Comparison of ENCODE assay signal across 8 cellular contexts in genomic region chr22:33302049-33302545, GRCh38.
DNase-seq lines count a peak whose midpoint lies in the region; ATAC-seq, FAIRE-seq and TF ChIP-seq lines count a peak whose summit lies in the region.

No MANE protein-coding gene starts in this region.

- H3K9ac ChIP-seq in endothelial cell of umbilical vein (replicated peaks; ENCODE audit: extremely low read depth, insufficient read depth, low read length) (no peak overlapping the region), mesendoderm (ENCODE audit: low read length) (no peak overlapping the region)

- no peaks in the 10 kb centered on the region for H4K20me1 ChIP-seq in endothelial cell of umbilical vein (replicated peaks; ENCODE audit: control insufficient read depth, extremely low read depth, insufficient read depth, low read length)

- no peak overlapping the region for H3K18ac ChIP-seq in mesendoderm (ENCODE audit: low read length)

- H2AFZ ChIP-seq in endothelial cell of umbilical vein (ENCODE audit: low read depth, low read length): no peak overlapping the region

- peak; percentile 38 for FAIRE-seq in endothelial cell of umbilical vein (lab: Jason Lieb, UNC)

- no peak for ATAC-seq in GM18517 (IDR thresholded peaks at IDR 0.05; ENCODE audit: unreplicated experiment)

- H2AK5ac ChIP-seq in mesendoderm (ENCODE audit: low read length): no peak overlapping the region

- no peak overlapping the region for H2BK15ac ChIP-seq in mesendoderm (replicated peaks; ENCODE audit: low read depth)

- TF ChIP-seq POLR2A in endothelial cell of umbilical vein (IDR thresholded peaks at IDR 0.05; ENCODE audit: low read depth, low read length): no peak

- intact Hi-C loops in endothelial cell of umbilical vein (cut with micrococcal nuclease): loop anchor here (1.0 to 5.0 kb wide), 3 partner anchors 277 to 1848 kb away; no protein-coding TSS in a partner anchor

- POLR2A ChIA-PET in endothelial cell of umbilical vein (lab: Charles Lee): no interaction called here

- no peaks in the 10 kb centered on the region for H3K79me2 ChIP-seq in endothelial cell of umbilical vein (ENCODE audit: control insufficient read depth, insufficient read depth, low read length)
- H3K79me2 ChIP-seq in mesendoderm (ENCODE audit: control insufficient read depth, insufficient read depth, low read length): no peaks in the 10 kb centered on the region

- H3K27ac ChIP-seq in endothelial cell of umbilical vein (ENCODE audit: insufficient read depth, low read depth, low read length) (no peak overlapping the region), mesendoderm (ENCODE audit: low read depth, low read length) (no peak overlapping the region)

- DNase-seq in DMS153 treated with DMSO at 0.1 percent for 48 hours (lab: John Stamatoyannopoulos, UW; ENCODE audit: unreplicated experiment) (peak; percentile 81), HAP-1 (ENCODE audit: low spot score in 2 of 2) (peak; percentile 43 to 91), NCI-H345 treated with DMSO at 0.1 percent for 48 hours (lab: John Stamatoyannopoulos, UW; ENCODE audit: unreplicated experiment) (peak; percentile 42), endothelial cell of umbilical vein (ENCODE audit: low read depth, low spot score) (peak; percentile 5), mesendoderm (peak; percentile 82)
- DNase-seq in activated CD4-positive, alpha-beta T cell treated with anti-CD3 and anti-CD28 coated beads, Interleukin-2, amount 50 U/mL, for 4 hours: peak; percentile 17 to 27
- peak; percentile 30 to 31 for DNase-seq in stimulated activated CD8-positive, alpha-beta memory T cell treated with anti-CD3 and anti-CD28 coated beads, Interleukin-15, amount 100 ng/mL, for 48 hours (ENCODE audit: low read depth in 2 of 2)

- H3K4me1 ChIP-seq in HAP-1: no peaks in the 10 kb centered on the region
- no peaks in the 10 kb centered on the region for H3K4me1 ChIP-seq in endothelial cell of umbilical vein (ENCODE audit: control insufficient read depth, extremely low read depth, insufficient read depth, low read length)
- H3K4me1 ChIP-seq in mesendoderm (ENCODE audit: control insufficient read depth, low read depth, low read length): no peaks in the 10 kb centered on the region

- dilution Hi-C loops in endothelial cell of umbilical vein (cut with MboI; ENCODE audit: extremely low pct_ligation_motif_present, low sequenced_read_pairs): no loop called here

- no peak overlapping the region for H3K4me3 ChIP-seq in HAP-1
- H3K4me3 ChIP-seq in endothelial cell of umbilical vein (replicated peaks in 1 of 3; ENCODE audit: insufficient read depth in 1 of 3, low read depth in 1 of 3, low read length in 3 of 3): no peak overlapping the region
- H3K4me3 ChIP-seq in mesendoderm (ENCODE audit: low read length): no peak overlapping the region

- H4K5ac ChIP-seq in mesendoderm (ENCODE audit: low read length): no peak overlapping the region

- in situ Hi-C loops in HAP-1 (cut with MboI; ENCODE audit: low sequenced_read_pairs): loop anchor here (5.0 kb wide), 1 partner anchor 275 kb away; no protein-coding TSS in a partner anchor

- H3K4me2 ChIP-seq in endothelial cell of umbilical vein (ENCODE audit: insufficient read depth, low read length): no peak overlapping the region
- H3K4me2 ChIP-seq in mesendoderm (ENCODE audit: low read length): no peak overlapping the region

- H3K56ac ChIP-seq in mesendoderm (ENCODE audit: low read length): no peak overlapping the region

- CTCF ChIA-PET in endothelial cell of umbilical vein (lab: Charles Lee): interaction anchor here (1.3 to 1.8 kb wide), 2 partner anchors 1721 to 1849 kb away, joined by 6 to 10 read pairs; no protein-coding TSS in a partner anchor

- no peaks in the 10 kb centered on the region for H3K36me3 ChIP-seq in HAP-1 (replicated peaks)
- H3K36me3 ChIP-seq in endothelial cell of umbilical vein (ENCODE audit: control insufficient read depth in 2 of 2, extremely low read depth in 1 of 2, insufficient read depth in 2 of 2, low read length in 2 of 2): no peaks in the 10 kb centered on the region
- no peaks in the 10 kb centered on the region for H3K36me3 ChIP-seq in mesendoderm (ENCODE audit: control insufficient read depth, insufficient read depth, low read length)

- WGBS in mesendoderm (ENCODE audit: extremely low coverage, insufficient coverage, low lambda C conversion rate): no CpG with 5 or more reads among the region's 10 CpGs

- H3K9me3 ChIP-seq in HAP-1 (no peaks in the 10 kb centered on the region), endothelial cell of umbilical vein (replicated peaks; ENCODE audit: control insufficient read depth, insufficient read depth, low read length) (no peaks in the 10 kb centered on the region)

- no peak overlapping the region for H2BK5ac ChIP-seq in mesendoderm (ENCODE audit: low read length)

- no TSS peak for BruUV-seq in endothelial cell of umbilical vein (replicated peaks; lab: Mats Ljungman, UMichigan)

- H3K9me1 ChIP-seq in endothelial cell of umbilical vein (replicated peaks; ENCODE audit: control insufficient read depth, extremely low read depth, insufficient read depth, low read length): no peaks in the 10 kb centered on the region

- no peak overlapping the region for H2BK120ac ChIP-seq in mesendoderm (ENCODE audit: low read depth, low read length)

- H3K79me1 ChIP-seq in mesendoderm (ENCODE audit: low read length): no peaks in the 10 kb centered on the region

- H3K27me3 ChIP-seq in HAP-1 (ENCODE audit: low read depth): no peaks in the 10 kb centered on the region
- no peaks in the 10 kb centered on the region for H3K27me3 ChIP-seq in endothelial cell of umbilical vein (ENCODE audit: control insufficient read depth in 2 of 2, insufficient read depth in 2 of 2, low read length in 2 of 2)
- H3K27me3 ChIP-seq in mesendoderm (ENCODE audit: insufficient read depth, low read length, poor library complexity): no peaks in the 10 kb centered on the region

- peak; percentile 68 to 74 for TF ChIP-seq CTCF in endothelial cell of umbilical vein (IDR thresholded peaks at IDR 0.05; ENCODE audit: extremely low read depth in 1 of 2, insufficient read depth in 1 of 2, low read depth in 1 of 2, low read length in 2 of 2)

- H3K4ac ChIP-seq in mesendoderm (ENCODE audit: low read depth, low read length): no peak overlapping the region

- H4K8ac ChIP-seq in mesendoderm (ENCODE audit: low read depth, low read length): no peak overlapping the region

- H3K23ac ChIP-seq in mesendoderm (ENCODE audit: low read length): no peak overlapping the region

TF ChIP-seq in endothelial cell of umbilical vein, 7 proteins besides CTCF, POLR2A, EP300 and RAD21:
- TF ChIP-seq JUN (IDR thresholded peaks at IDR 0.05; ENCODE audit: borderline replicate concordance, insufficient read depth, insufficient read length, low read depth) (no peak), GATA2 (IDR thresholded peaks at IDR 0.05; ENCODE audit: insufficient read depth, insufficient read length, low read depth, low read length) (no peak), POLR2AphosphoS5 (IDR thresholded peaks at IDR 0.05; ENCODE audit: insufficient read depth, low read depth, low read length) (no peak), FOS (IDR thresholded peaks at IDR 0.05; ENCODE audit: borderline replicate concordance, insufficient read depth, low read length) (no peak), EZH2 (IDR thresholded peaks at IDR 0.05; ENCODE audit: borderline replicate concordance, low read depth, low read length, severe bottlenecking) (no peak), MYC (IDR thresholded peaks at IDR 0.05; ENCODE audit: low read depth, low read length) (no peak)
- TF ChIP-seq, protein P1, sequence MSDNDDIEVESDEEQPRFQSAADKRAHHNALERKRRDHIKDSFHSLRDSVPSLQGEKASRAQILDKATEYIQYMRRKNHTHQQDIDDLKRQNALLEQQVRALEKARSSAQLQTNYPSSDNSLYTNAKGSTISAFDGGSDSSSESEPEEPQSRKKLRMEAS (IDR thresholded peaks at IDR 0.05; ENCODE audit: insufficient read depth, insufficient read length): no peak

Comparison
In these comparisons a context has a peak if more than half of its experiments do, and no peak if none do; other contexts are left out.
1. DNase-seq: peak in every context shown above with its lines; median percentile 82 in mesendoderm; 81 in DMS153 treated with DMSO at 0.1 percent for 48 hours; 67 in HAP-1; 42 in NCI-H345 treated with DMSO at 0.1 percent for 48 hours; 30 in stimulated activated CD8-positive, alpha-beta memory T cell treated with anti-CD3 and anti-CD28 coated beads, Interleukin-15, amount 100 ng/mL, for 48 hours; 22 in activated CD4-positive, alpha-beta T cell treated with anti-CD3 and anti-CD28 coated beads, Interleukin-2, amount 50 U/mL, for 4 hours; 5 in endothelial cell of umbilical vein.